ENCODE assay signal across 1 cellular context in the genomic region with DNA sequence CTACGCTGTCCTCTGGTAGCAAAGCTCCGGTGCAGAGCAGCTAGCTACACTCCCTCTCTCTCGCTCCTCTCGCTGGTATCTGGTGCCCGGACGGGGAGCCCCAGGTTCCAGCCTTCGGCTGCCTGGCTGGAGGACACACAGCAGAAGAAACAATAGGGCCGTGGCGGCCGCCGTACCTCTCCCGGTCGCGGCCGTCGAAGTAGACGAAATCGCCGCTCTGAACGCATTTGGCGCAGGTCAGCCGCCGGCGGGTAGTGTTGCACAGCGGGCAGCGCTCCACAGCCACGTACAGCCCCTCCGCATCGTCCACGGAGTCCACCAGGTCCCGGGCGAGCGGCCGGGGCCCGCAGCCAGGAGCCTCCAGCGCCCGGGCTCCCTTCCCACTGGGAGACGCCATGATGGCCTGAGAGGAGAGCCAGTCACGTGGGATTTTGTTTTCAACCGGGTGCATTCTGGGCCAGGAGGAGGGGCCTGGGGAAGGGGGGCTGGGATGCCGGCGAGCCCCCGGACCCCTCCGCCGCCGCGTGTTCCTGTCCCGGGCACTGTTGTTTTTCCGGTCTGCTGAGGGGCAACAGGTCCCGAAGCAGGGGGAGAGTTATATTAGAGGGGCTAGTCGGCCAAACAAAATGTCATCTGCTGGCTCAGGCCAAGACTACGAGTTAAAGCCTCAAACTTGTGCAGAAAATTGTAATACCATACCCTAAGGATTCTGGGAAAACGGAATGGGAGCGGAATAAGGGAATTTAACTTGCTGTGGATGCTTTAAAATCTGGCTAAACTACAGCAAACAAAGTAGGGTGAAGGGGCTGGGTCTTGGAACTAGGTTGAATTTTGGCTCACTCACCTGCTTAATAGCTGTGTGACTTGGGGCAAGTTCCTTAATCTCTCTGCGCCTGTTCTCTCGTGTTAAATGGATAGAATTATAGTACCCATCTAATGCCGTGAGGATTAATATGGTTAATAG.
TF ChIP-seq lines count a peak whose summit lies in the region.

A gene with protein sequence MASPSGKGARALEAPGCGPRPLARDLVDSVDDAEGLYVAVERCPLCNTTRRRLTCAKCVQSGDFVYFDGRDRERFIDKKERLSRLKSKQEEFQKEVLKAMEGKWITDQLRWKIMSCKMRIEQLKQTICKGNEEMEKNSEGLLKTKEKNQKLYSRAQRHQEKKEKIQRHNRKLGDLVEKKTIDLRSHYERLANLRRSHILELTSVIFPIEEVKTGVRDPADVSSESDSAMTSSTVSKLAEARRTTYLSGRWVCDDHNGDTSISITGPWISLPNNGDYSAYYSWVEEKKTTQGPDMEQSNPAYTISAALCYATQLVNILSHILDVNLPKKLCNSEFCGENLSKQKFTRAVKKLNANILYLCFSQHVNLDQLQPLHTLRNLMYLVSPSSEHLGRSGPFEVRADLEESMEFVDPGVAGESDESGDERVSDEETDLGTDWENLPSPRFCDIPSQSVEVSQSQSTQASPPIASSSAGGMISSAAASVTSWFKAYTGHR (minus strand): TSS at position 405 of the 964 bp plus-strand sequence. CDS start 8 bp downstream, at position 397.

TF ChIP-seq in HepG2, 621 proteins besides CTCF, POLR2A, EP300 and RAD21 (continued from another document and continues in another):
- TF ChIP-seq, protein P1, sequence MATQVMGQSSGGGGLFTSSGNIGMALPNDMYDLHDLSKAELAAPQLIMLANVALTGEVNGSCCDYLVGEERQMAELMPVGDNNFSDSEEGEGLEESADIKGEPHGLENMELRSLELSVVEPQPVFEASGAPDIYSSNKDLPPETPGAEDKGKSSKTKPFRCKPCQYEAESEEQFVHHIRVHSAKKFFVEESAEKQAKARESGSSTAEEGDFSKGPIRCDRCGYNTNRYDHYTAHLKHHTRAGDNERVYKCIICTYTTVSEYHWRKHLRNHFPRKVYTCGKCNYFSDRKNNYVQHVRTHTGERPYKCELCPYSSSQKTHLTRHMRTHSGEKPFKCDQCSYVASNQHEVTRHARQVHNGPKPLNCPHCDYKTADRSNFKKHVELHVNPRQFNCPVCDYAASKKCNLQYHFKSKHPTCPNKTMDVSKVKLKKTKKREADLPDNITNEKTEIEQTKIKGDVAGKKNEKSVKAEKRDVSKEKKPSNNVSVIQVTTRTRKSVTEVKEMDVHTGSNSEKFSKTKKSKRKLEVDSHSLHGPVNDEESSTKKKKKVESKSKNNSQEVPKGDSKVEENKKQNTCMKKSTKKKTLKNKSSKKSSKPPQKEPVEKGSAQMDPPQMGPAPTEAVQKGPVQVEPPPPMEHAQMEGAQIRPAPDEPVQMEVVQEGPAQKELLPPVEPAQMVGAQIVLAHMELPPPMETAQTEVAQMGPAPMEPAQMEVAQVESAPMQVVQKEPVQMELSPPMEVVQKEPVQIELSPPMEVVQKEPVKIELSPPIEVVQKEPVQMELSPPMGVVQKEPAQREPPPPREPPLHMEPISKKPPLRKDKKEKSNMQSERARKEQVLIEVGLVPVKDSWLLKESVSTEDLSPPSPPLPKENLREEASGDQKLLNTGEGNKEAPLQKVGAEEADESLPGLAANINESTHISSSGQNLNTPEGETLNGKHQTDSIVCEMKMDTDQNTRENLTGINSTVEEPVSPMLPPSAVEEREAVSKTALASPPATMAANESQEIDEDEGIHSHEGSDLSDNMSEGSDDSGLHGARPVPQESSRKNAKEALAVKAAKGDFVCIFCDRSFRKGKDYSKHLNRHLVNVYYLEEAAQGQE (IDR thresholded peaks at IDR 0.05; ENCODE audit: borderline replicate concordance in 1 of 2, low read depth in 1 of 2, low read length in 2 of 2) = peak in 1 of 2 experiments; percentile 39; a peak in 1 of 4 replicates
- TF ChIP-seq MEIS1 (CRISPR knock-in tag; IDR thresholded peaks at IDR 0.05; ENCODE audit: borderline replicate concordance) = no peak
- TF ChIP-seq, protein P2, sequence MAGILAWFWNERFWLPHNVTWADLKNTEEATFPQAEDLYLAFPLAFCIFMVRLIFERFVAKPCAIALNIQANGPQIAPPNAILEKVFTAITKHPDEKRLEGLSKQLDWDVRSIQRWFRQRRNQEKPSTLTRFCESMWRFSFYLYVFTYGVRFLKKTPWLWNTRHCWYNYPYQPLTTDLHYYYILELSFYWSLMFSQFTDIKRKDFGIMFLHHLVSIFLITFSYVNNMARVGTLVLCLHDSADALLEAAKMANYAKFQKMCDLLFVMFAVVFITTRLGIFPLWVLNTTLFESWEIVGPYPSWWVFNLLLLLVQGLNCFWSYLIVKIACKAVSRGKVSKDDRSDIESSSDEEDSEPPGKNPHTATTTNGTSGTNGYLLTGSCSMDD (CRISPR knock-in tag; IDR thresholded peaks at IDR 0.05) = no peak
- no peak; the same call in 1 of the 2 replicates for TF ChIP-seq ZZZ3 (CRISPR knock-in tag; IDR thresholded peaks at IDR 0.05; ENCODE audit: borderline replicate concordance)
- TF ChIP-seq NFIB (CRISPR knock-in tag; IDR thresholded peaks at IDR 0.05; ENCODE audit: borderline replicate concordance) = no peak
- TF ChIP-seq CEBPG (CRISPR knock-in tag; IDR thresholded peaks at IDR 0.05) = no peak
- TF ChIP-seq ZFP82 (CRISPR knock-in tag; IDR thresholded peaks at IDR 0.05; ENCODE audit: borderline replicate concordance) = no peak; the same call in none of the 2 replicates
- no peak for TF ChIP-seq ZFP36L1 (CRISPR knock-in tag; IDR thresholded peaks at IDR 0.05)
- no peak for TF ChIP-seq HNRNPK (IDR thresholded peaks at IDR 0.05; ENCODE audit: low read depth, low read length, poor library complexity, severe bottlenecking)
- TF ChIP-seq, protein P3, sequence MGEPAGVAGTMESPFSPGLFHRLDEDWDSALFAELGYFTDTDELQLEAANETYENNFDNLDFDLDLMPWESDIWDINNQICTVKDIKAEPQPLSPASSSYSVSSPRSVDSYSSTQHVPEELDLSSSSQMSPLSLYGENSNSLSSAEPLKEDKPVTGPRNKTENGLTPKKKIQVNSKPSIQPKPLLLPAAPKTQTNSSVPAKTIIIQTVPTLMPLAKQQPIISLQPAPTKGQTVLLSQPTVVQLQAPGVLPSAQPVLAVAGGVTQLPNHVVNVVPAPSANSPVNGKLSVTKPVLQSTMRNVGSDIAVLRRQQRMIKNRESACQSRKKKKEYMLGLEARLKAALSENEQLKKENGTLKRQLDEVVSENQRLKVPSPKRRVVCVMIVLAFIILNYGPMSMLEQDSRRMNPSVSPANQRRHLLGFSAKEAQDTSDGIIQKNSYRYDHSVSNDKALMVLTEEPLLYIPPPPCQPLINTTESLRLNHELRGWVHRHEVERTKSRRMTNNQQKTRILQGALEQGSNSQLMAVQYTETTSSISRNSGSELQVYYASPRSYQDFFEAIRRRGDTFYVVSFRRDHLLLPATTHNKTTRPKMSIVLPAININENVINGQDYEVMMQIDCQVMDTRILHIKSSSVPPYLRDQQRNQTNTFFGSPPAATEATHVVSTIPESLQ (CRISPR knock-in tag; conservative IDR thresholded peaks at IDR 0.05) = no peak
- TF ChIP-seq TBX2 (CRISPR knock-in tag; IDR thresholded peaks at IDR 0.05; ENCODE audit: borderline replicate concordance) = no peak; the same call in 1 of the 2 replicates
- no peak for TF ChIP-seq SP1 (IDR thresholded peaks at IDR 0.05)
- peak; percentile 81 for TF ChIP-seq SP1 (CRISPR knock-in tag; IDR thresholded peaks at IDR 0.05)
- TF ChIP-seq HNRNPLL (IDR thresholded peaks at IDR 0.05; ENCODE audit: low read depth, low read length, poor library complexity, severe bottlenecking) = peak; percentile 96
- TF ChIP-seq, protein P4, sequence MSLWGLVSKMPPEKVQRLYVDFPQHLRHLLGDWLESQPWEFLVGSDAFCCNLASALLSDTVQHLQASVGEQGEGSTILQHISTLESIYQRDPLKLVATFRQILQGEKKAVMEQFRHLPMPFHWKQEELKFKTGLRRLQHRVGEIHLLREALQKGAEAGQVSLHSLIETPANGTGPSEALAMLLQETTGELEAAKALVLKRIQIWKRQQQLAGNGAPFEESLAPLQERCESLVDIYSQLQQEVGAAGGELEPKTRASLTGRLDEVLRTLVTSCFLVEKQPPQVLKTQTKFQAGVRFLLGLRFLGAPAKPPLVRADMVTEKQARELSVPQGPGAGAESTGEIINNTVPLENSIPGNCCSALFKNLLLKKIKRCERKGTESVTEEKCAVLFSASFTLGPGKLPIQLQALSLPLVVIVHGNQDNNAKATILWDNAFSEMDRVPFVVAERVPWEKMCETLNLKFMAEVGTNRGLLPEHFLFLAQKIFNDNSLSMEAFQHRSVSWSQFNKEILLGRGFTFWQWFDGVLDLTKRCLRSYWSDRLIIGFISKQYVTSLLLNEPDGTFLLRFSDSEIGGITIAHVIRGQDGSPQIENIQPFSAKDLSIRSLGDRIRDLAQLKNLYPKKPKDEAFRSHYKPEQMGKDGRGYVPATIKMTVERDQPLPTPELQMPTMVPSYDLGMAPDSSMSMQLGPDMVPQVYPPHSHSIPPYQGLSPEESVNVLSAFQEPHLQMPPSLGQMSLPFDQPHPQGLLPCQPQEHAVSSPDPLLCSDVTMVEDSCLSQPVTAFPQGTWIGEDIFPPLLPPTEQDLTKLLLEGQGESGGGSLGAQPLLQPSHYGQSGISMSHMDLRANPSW (CRISPR knock-in tag; IDR thresholded peaks at IDR 0.05; ENCODE audit: borderline replicate concordance) = no peak; the same call in 1 of the 2 replicates
- TF ChIP-seq, protein P5, sequence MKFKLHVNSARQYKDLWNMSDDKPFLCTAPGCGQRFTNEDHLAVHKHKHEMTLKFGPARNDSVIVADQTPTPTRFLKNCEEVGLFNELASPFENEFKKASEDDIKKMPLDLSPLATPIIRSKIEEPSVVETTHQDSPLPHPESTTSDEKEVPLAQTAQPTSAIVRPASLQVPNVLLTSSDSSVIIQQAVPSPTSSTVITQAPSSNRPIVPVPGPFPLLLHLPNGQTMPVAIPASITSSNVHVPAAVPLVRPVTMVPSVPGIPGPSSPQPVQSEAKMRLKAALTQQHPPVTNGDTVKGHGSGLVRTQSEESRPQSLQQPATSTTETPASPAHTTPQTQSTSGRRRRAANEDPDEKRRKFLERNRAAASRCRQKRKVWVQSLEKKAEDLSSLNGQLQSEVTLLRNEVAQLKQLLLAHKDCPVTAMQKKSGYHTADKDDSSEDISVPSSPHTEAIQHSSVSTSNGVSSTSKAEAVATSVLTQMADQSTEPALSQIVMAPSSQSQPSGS (CRISPR knock-in tag; IDR thresholded peaks at IDR 0.05) = peak; percentile 60; the same call in 1 of the 2 replicates
- TF ChIP-seq FOXK2 (IDR thresholded peaks at IDR 0.05) = 0 out of 2 replicates have a peak, but pooled peaks have one; percentile 16
- peak; percentile 26 for TF ChIP-seq IKZF4 (CRISPR knock-in tag; IDR thresholded peaks at IDR 0.05; ENCODE audit: borderline replicate concordance, low read depth, not compliant biosample characterization)
- 0 out of 2 replicates have a peak, but pooled peaks have one; percentile 60 for TF ChIP-seq ARNTL (CRISPR knock-in tag; IDR thresholded peaks at IDR 0.05)
- TF ChIP-seq RFXAP (CRISPR knock-in tag; IDR thresholded peaks at IDR 0.05; ENCODE audit: borderline replicate concordance) = no peak; the same call in 1 of the 2 replicates
- TF ChIP-seq, protein P6, sequence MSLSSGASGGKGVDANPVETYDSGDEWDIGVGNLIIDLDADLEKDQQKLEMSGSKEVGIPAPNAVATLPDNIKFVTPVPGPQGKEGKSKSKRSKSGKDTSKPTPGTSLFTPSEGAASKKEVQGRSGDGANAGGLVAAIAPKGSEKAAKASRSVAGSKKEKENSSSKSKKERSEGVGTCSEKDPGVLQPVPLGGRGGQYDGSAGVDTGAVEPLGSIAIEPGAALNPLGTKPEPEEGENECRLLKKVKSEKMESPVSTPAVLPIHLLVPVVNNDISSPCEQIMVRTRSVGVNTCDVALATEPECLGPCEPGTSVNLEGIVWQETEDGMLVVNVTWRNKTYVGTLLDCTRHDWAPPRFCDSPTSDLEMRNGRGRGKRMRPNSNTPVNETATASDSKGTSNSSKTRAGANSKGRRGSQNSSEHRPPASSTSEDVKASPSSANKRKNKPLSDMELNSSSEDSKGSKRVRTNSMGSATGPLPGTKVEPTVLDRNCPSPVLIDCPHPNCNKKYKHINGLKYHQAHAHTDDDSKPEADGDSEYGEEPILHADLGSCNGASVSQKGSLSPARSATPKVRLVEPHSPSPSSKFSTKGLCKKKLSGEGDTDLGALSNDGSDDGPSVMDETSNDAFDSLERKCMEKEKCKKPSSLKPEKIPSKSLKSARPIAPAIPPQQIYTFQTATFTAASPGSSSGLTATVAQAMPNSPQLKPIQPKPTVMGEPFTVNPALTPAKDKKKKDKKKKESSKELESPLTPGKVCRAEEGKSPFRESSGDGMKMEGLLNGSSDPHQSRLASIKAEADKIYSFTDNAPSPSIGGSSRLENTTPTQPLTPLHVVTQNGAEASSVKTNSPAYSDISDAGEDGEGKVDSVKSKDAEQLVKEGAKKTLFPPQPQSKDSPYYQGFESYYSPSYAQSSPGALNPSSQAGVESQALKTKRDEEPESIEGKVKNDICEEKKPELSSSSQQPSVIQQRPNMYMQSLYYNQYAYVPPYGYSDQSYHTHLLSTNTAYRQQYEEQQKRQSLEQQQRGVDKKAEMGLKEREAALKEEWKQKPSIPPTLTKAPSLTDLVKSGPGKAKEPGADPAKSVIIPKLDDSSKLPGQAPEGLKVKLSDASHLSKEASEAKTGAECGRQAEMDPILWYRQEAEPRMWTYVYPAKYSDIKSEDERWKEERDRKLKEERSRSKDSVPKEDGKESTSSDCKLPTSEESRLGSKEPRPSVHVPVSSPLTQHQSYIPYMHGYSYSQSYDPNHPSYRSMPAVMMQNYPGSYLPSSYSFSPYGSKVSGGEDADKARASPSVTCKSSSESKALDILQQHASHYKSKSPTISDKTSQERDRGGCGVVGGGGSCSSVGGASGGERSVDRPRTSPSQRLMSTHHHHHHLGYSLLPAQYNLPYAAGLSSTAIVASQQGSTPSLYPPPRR (CRISPR knock-in tag; IDR thresholded peaks at IDR 0.05; ENCODE audit: borderline replicate concordance) = no peak; the same call in 1 of the 2 replicates
- TF ChIP-seq ZNF709 (CRISPR knock-in tag; IDR thresholded peaks at IDR 0.05) = no peak
- TF ChIP-seq ZNF326 (CRISPR knock-in tag; IDR thresholded peaks at IDR 0.05; ENCODE audit: borderline replicate concordance) = no peak
- TF ChIP-seq DNMT1 (CRISPR knock-in tag; IDR thresholded peaks at IDR 0.05) = no peak
- TF ChIP-seq, protein P7, sequence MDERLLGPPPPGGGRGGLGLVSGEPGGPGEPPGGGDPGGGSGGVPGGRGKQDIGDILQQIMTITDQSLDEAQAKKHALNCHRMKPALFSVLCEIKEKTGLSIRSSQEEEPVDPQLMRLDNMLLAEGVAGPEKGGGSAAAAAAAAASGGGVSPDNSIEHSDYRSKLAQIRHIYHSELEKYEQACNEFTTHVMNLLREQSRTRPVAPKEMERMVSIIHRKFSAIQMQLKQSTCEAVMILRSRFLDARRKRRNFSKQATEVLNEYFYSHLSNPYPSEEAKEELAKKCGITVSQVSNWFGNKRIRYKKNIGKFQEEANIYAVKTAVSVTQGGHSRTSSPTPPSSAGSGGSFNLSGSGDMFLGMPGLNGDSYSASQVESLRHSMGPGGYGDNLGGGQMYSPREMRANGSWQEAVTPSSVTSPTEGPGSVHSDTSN (CRISPR knock-in tag; IDR thresholded peaks at IDR 0.05) = no peak
- TF ChIP-seq ZSCAN31 (CRISPR knock-in tag; IDR thresholded peaks at IDR 0.05; ENCODE audit: low read depth) = no peak; the same call in 1 of the 2 replicates
- no peak for TF ChIP-seq ZBTB1 (CRISPR knock-in tag; IDR thresholded peaks at IDR 0.05; ENCODE audit: borderline replicate concordance)
- peak; percentile 66 for TF ChIP-seq XRCC5 (optimal IDR thresholded peaks at IDR 0.05; ENCODE audit: low read length)
- peak; percentile 92 for TF ChIP-seq ASH2L (IDR thresholded peaks at IDR 0.05; ENCODE audit: insufficient read length, low read depth, low read length)
- no peak for TF ChIP-seq SMC3 (IDR thresholded peaks at IDR 0.05; ENCODE audit: low read length)
- peak; percentile 50; the same call in 1 of the 2 replicates for TF ChIP-seq ZBTB20 (CRISPR knock-in tag; IDR thresholded peaks at IDR 0.05; ENCODE audit: borderline replicate concordance, low read depth)
- TF ChIP-seq, protein P8, sequence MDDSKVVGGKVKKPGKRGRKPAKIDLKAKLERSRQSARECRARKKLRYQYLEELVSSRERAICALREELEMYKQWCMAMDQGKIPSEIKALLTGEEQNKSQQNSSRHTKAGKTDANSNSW (CRISPR knock-in tag; IDR thresholded peaks at IDR 0.05; ENCODE audit: borderline replicate concordance) = no peak
- TF ChIP-seq ZNF615 (CRISPR knock-in tag; IDR thresholded peaks at IDR 0.05; ENCODE audit: borderline replicate concordance) = no peak
